21 cellular contexts compared by ENCODE assay signal in the genomic region with DNA sequence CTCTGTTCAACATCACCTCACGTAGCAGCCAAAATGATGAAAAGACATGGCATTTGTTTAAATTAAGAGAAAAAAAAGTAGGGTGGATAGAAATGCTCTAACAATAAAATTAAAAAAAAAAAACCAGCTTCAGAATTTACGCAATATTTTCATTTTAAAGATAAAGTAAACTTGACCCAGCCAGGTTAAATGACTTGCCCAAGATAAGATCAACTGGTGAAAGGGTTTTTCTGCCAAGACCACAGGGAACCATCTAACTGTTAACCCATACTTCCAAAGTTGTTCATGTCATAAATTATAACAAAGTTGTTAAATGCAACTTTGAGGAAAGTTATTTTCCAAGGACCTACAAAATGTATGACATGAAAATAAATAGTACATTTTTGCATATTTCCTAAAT.
DNase-seq lines count a peak whose midpoint lies in the region; ATAC-seq and TF ChIP-seq lines count a peak whose summit lies in the region.
"Had no signal": no experiment of that assay in that cellular context is flagged by ENCODE, and none has a peak within 500 bp of the region (broad histone marks: within the 10 kb centered on the region; RNA-seq: fewer than 3 reads in every experiment).

No MANE protein-coding gene starts in this region.

- no peaks in the 10 kb centered on the region for H4K20me1 ChIP-seq in GM23338 (replicated peaks; ENCODE audit: insufficient read depth)
- no peaks in the 10 kb centered on the region for H4K20me1 ChIP-seq in hepatocyte (ENCODE audit: insufficient read depth, poor library complexity, severe bottlenecking)
- H4K20me1 ChIP-seq: BLaER1 had no signal

- TF ChIP-seq CTCF in GM23338 (conservative IDR thresholded peaks at IDR 0.05; ENCODE audit: low read depth in 2 of 2), result no peak
- TF ChIP-seq CTCF in hepatocyte (IDR thresholded peaks at IDR 0.05; ENCODE audit: poor library complexity), result no peak
- TF ChIP-seq CTCF in right lobe of liver (IDR thresholded peaks at IDR 0.05), result no peak

- H3F3A ChIP-seq in GM23338 (replicated peaks; ENCODE audit: low read depth), result no peaks in the 10 kb centered on the region

- H3K4me1 ChIP-seq in GM23338 (ENCODE audit: insufficient read depth) (peaks cover 6% of the 10 kb centered on the region; the same call in 1 of the 2 replicates), hepatocyte (ENCODE audit: insufficient read depth) (no peaks in the 10 kb centered on the region), right lobe of liver (peaks cover 0 to 42% (median 9%) of the 10 kb centered on the region in 4 donors)
- H3K4me1 ChIP-seq: A549, BLaER1 had no signal

- H3K4me3 Mint-ChIP-seq in GM23338, result no peak overlapping the region
- H3K4me3 Mint-ChIP-seq: B cell; CD4-positive, CD25-positive, alpha-beta regulatory T cell; CD8-positive, alpha-beta T cell; H9 had no signal

- H3K4me1 Mint-ChIP-seq in GM23338, result peaks cover 19% of the 10 kb centered on the region
- H3K4me1 Mint-ChIP-seq: CD4-positive, CD25-positive, alpha-beta regulatory T cell had no signal

- 76% methylated on average over 2 of the region's 2 CpGs for WGBS in hepatocyte (ENCODE audit: low lambda C conversion rate, missing lambda C conversion rate)
- 27% methylated on average over 2 of the region's 2 CpGs for WGBS in right lobe of liver (ENCODE audit: insufficient coverage, low coverage, low lambda C conversion rate, missing lambda C conversion rate)

- in situ Hi-C loops in ACHN (cut with HindIII; ENCODE audit: low pct_ligation_motif_present, low pct_unique_long_range_greater_than_20kb, low sequenced_read_pairs), result no loop called here

- no peaks in the 10 kb centered on the region for H3K36me3 ChIP-seq in GM23338 (ENCODE audit: insufficient read depth)
- no peaks in the 10 kb centered on the region for H3K36me3 ChIP-seq in hepatocyte (replicated peaks; ENCODE audit: insufficient read depth, low read depth)
- no peaks in the 10 kb centered on the region for H3K36me3 ChIP-seq in right lobe of liver
- H3K36me3 ChIP-seq: BLaER1 had no signal

- H3K36me3 Mint-ChIP-seq in GM23338 (ENCODE audit: low read depth), result no peaks in the 10 kb centered on the region
- H3K36me3 Mint-ChIP-seq: CD4-positive, CD25-positive, alpha-beta regulatory T cell; CD8-positive, alpha-beta T cell had no signal

- DNase-seq in GM23338 (ENCODE audit: low spot score) (no peak), M059J (ENCODE audit: low read depth) (peak; percentile 57), hepatocyte (ENCODE audit: low spot score) (no peak), right lobe of liver (no peak), ACHN (no peak), OCI-M1 (lab: John Stamatoyannopoulos, UW) (no peak)
- DNase-seq: 8988T; Calu3; CD4-positive, CD25-positive, alpha-beta regulatory T cell; CD8-positive, alpha-beta T cell; DMS79 treated with DMSO at 0.1 percent for 48 hours; GF-D8; GM23248; H9 had no signal

- no peaks in the 10 kb centered on the region for H3K79me2 ChIP-seq in GM23338 (replicated peaks; ENCODE audit: insufficient read depth)
- H3K79me2 ChIP-seq in hepatocyte, result no peaks in the 10 kb centered on the region

- no peak for TF ChIP-seq POLR2A in right lobe of liver (IDR thresholded peaks at IDR 0.05)

- no peaks in the 10 kb centered on the region for H3K9me3 Mint-ChIP-seq in GM23338
- H3K9me3 Mint-ChIP-seq: CD8-positive, alpha-beta T cell; H9 had no signal

- no peak overlapping the region for H2AFZ ChIP-seq in GM23338
- H2AFZ ChIP-seq in hepatocyte, result no peak overlapping the region
- H2AFZ ChIP-seq: GM23248 had no signal

- H3K9me3 ChIP-seq in hepatocyte (ENCODE audit: low read depth) (no peaks in the 10 kb centered on the region), right lobe of liver (no peaks in the 10 kb centered on the region)
- H3K9me3 ChIP-seq: A549, BLaER1 had no signal

- no peaks in the 10 kb centered on the region for H3K27me3 Mint-ChIP-seq in GM23338 (ENCODE audit: insufficient read depth, low read depth, poor library complexity)
- H3K27me3 Mint-ChIP-seq: B cell; CD4-positive, CD25-positive, alpha-beta regulatory T cell had no signal

- H3K4me3 ChIP-seq in GM23338 (no peak overlapping the region), hepatocyte (no peak overlapping the region), right lobe of liver (peak overlapping the region in 1 of 3 donors; percentile 9)
- H3K4me3 ChIP-seq: A549, BLaER1, GM23248 had no signal

- H3K27me3 ChIP-seq in GM23338 (ENCODE audit: insufficient read depth), result no peaks in the 10 kb centered on the region
- H3K27me3 ChIP-seq in hepatocyte, result no peaks in the 10 kb centered on the region
- no peaks in the 10 kb centered on the region for H3K27me3 ChIP-seq in right lobe of liver
- H3K27me3 ChIP-seq: BLaER1 had no signal

- H3K27ac Mint-ChIP-seq in GM23338, result 0 out of 2 replicates have a peak overlapping the region, but pooled peaks have one; percentile 5
- H3K27ac Mint-ChIP-seq: B cell; CD4-positive, CD25-positive, alpha-beta regulatory T cell; CD8-positive, alpha-beta T cell; H9 had no signal

- H3K27ac ChIP-seq in GM23338 (ENCODE audit: low read depth) (no peak overlapping the region), hepatocyte (peak overlapping the region; percentile 16), right lobe of liver (peak overlapping the region in 2 of 3 donors; percentile 23 to 60)
- H3K27ac ChIP-seq: A549, BLaER1, C4-2B, GM23248 had no signal

- H3K9me2 ChIP-seq in GM23338 (ENCODE audit: insufficient read depth) (no peaks in the 10 kb centered on the region), hepatocyte (replicated peaks; ENCODE audit: insufficient read depth) (no peaks in the 10 kb centered on the region)

- intact Hi-C loops in right lobe of liver (cut with DNase I), result no loop called here

- ATAC-seq in GM23338 (no peak), right lobe of liver (peak in 3 of 4 donors; percentile 36 to 53 (median 43)), GM21717 (IDR thresholded peaks at IDR 0.05; ENCODE audit: unreplicated experiment) (no peak), GM21723 (IDR thresholded peaks at IDR 0.05; ENCODE audit: unreplicated experiment) (no peak)
- ATAC-seq: A549; CD8-positive, alpha-beta T cell; HCT116 had no signal

- no peak overlapping the region for H3K4me2 ChIP-seq in GM23338
- H3K4me2 ChIP-seq in hepatocyte, result no peak overlapping the region
- H3K4me2 ChIP-seq: A549, BLaER1 had no signal

TF ChIP-seq in GM23338, 12 proteins besides CTCF, POLR2A, EP300 and RAD21 (continues in another document):
- no peak for TF ChIP-seq NANOG (IDR thresholded peaks at IDR 0.05; ENCODE audit: borderline replicate concordance)
- TF ChIP-seq EZH2phosphoT487 (IDR thresholded peaks at IDR 0.05; ENCODE audit: unreplicated experiment), result no peak
- TF ChIP-seq EZH2 (IDR thresholded peaks at IDR 0.05; ENCODE audit: low read depth, unreplicated experiment), result no peak
- TF ChIP-seq, protein P1, sequence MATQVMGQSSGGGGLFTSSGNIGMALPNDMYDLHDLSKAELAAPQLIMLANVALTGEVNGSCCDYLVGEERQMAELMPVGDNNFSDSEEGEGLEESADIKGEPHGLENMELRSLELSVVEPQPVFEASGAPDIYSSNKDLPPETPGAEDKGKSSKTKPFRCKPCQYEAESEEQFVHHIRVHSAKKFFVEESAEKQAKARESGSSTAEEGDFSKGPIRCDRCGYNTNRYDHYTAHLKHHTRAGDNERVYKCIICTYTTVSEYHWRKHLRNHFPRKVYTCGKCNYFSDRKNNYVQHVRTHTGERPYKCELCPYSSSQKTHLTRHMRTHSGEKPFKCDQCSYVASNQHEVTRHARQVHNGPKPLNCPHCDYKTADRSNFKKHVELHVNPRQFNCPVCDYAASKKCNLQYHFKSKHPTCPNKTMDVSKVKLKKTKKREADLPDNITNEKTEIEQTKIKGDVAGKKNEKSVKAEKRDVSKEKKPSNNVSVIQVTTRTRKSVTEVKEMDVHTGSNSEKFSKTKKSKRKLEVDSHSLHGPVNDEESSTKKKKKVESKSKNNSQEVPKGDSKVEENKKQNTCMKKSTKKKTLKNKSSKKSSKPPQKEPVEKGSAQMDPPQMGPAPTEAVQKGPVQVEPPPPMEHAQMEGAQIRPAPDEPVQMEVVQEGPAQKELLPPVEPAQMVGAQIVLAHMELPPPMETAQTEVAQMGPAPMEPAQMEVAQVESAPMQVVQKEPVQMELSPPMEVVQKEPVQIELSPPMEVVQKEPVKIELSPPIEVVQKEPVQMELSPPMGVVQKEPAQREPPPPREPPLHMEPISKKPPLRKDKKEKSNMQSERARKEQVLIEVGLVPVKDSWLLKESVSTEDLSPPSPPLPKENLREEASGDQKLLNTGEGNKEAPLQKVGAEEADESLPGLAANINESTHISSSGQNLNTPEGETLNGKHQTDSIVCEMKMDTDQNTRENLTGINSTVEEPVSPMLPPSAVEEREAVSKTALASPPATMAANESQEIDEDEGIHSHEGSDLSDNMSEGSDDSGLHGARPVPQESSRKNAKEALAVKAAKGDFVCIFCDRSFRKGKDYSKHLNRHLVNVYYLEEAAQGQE (IDR thresholded peaks at IDR 0.05; ENCODE audit: unreplicated experiment), result no peak
- TF ChIP-seq, protein P2, sequence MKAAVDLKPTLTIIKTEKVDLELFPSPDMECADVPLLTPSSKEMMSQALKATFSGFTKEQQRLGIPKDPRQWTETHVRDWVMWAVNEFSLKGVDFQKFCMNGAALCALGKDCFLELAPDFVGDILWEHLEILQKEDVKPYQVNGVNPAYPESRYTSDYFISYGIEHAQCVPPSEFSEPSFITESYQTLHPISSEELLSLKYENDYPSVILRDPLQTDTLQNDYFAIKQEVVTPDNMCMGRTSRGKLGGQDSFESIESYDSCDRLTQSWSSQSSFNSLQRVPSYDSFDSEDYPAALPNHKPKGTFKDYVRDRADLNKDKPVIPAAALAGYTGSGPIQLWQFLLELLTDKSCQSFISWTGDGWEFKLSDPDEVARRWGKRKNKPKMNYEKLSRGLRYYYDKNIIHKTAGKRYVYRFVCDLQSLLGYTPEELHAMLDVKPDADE (IDR thresholded peaks at IDR 0.05), result no peak
- no peak for TF ChIP-seq ZNF331 (CRISPR knock-in tag; IDR thresholded peaks at IDR 0.05; ENCODE audit: low read depth)
- no peak for TF ChIP-seq STAT1 (IDR thresholded peaks at IDR 0.05; ENCODE audit: unreplicated experiment)
- TF ChIP-seq CREB1 (CRISPR knock-in tag; IDR thresholded peaks at IDR 0.05; ENCODE audit: low read depth), result no peak
- TF ChIP-seq POLR2AphosphoS5 (IDR thresholded peaks at IDR 0.05; ENCODE audit: low read depth), result no peak

Comparison
In these comparisons a context has a peak if more than half of its experiments do, and no peak if none do; other contexts are left out.
1. ATAC-seq: peak in right lobe of liver (3 of 4); none in GM23338 (single experiment), GM21717 (single experiment) and GM21723 (single experiment).